1 cellular context compared by ENCODE assay signal in the genomic region with DNA sequence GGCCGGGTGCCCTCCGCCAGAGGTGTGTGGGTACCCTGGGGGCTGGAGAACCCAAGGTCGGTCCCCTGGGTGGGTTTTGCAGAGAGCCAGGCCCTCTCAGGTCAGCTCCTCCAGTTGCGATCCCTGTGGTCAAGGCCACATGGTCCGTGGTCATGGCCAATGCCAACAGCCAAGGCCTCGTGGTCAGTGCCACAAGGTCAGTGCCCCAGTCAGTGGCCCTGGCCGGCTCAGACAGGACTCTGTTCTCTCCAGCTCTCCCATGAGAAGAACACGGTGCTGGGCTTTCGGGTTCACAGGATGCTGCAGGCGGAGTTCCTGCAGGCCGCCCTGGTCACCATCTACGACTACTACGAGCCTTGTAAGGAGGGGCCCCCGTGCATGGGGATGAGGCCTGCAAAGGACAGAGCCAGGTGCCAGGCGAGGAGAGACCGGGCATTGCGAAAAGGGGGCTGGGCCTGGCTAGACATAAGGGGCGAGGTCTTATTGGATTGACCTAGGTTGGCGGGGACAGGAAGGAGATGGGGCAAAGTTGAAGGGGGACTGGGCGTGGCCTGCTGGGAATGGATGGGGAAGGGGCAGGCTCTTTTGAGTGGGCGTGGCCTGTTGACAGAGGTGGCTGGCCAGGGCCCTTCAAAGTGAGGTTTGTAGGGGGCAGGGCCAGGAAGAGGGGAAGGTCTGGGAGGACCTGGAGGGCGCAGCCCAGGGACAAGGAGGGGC.
TF ChIP-seq lines count a peak whose summit lies in the region.

No MANE protein-coding gene starts in this region.

TF ChIP-seq in GM23338, 12 proteins besides CTCF, POLR2A, EP300 and RAD21 (continued from another document):
- no peak for TF ChIP-seq NANOG (IDR thresholded peaks at IDR 0.05; ENCODE audit: borderline replicate concordance)
- TF ChIP-seq ZNF331 (CRISPR knock-in tag; IDR thresholded peaks at IDR 0.05; ENCODE audit: low read depth), result no peak
- no peak for TF ChIP-seq CREB1 (CRISPR knock-in tag; IDR thresholded peaks at IDR 0.05; ENCODE audit: low read depth)
- no peak for TF ChIP-seq EZH2 (IDR thresholded peaks at IDR 0.05; ENCODE audit: low read depth, unreplicated experiment)
